In genomic region chr10:43648083-43648391, GRCh38 we compare ENCODE assay signal across 9 cellular contexts. TPM values are rescaled to one million over a fixed set of nuclear protein-coding genes. Genes with fewer than 3 reads are reported as not detected.
DNase-seq lines count a peak whose midpoint lies in the region; ATAC-seq and TF ChIP-seq lines count a peak whose summit lies in the region.
"Had no signal": no experiment of that assay in that cellular context is flagged by ENCODE, and none has a peak within 500 bp of the region (broad histone marks: within the 10 kb centered on the region; RNA-seq: fewer than 3 reads in every experiment).

No MANE protein-coding gene starts in this region.

- H4K8ac ChIP-seq in mesendoderm (ENCODE audit: low read depth, low read length): peak overlapping the region; percentile 29

- in situ Hi-C loops in astrocyte of the spinal cord (cut with HindIII; ENCODE audit: low sequenced_read_pairs): no loop called here

- H3K27me3 ChIP-seq in left ventricle myocardium inferior (ENCODE audit: low read depth) (no peaks in the 10 kb centered on the region), mesendoderm (ENCODE audit: insufficient read depth, low read length, poor library complexity) (no peaks in the 10 kb centered on the region), aorta (ENCODE audit: control insufficient read depth in 1 of 2, insufficient read depth in 2 of 2, low read length in 1 of 2) (no peaks in the 10 kb centered on the region)

- no CpG with 5 or more reads among the region's 9 CpGs for WGBS in mesendoderm (ENCODE audit: extremely low coverage, insufficient coverage, low lambda C conversion rate)
- WGBS in aorta, 2 donors: 40 to 44% methylated on average over 9 of the region's 9 CpGs

- peaks cover 40% of the 10 kb centered on the region for H3K9me3 ChIP-seq in left ventricle myocardium inferior (replicated peaks)
- H3K9me3 ChIP-seq in aorta (ENCODE audit: control insufficient read depth, low read length): peaks cover 13% of the 10 kb centered on the region

- TF ChIP-seq CTCF in left ventricle myocardium inferior (IDR thresholded peaks at IDR 0.05; ENCODE audit: borderline replicate concordance) (no peak), astrocyte of the spinal cord (IDR thresholded peaks at IDR 0.05; ENCODE audit: low read depth, low read length) (peak; percentile 0)

- peak overlapping the region; percentile 86 for H3K9ac ChIP-seq in mesendoderm (ENCODE audit: low read length)

- H3K27ac ChIP-seq in left ventricle myocardium inferior (replicated peaks): peak overlapping the region; percentile 92
- no peak overlapping the region for H3K27ac ChIP-seq in mesendoderm (ENCODE audit: low read depth, low read length)
- H3K27ac ChIP-seq in aorta (ENCODE audit: low read depth in 1 of 2, low read length in 2 of 2): no peak overlapping the region
- H3K27ac ChIP-seq: epithelial cell of prostate had no signal

- peak overlapping the region; percentile 45 for H3K4me2 ChIP-seq in mesendoderm (ENCODE audit: low read length)

- H2AK5ac ChIP-seq in mesendoderm (ENCODE audit: low read length): no peak overlapping the region

- intact Hi-C loops in left ventricle myocardium inferior (cut with micrococcal nuclease): no loop called here
- intact Hi-C loops in Right ventricle myocardium superior (cut with DNase I): no loop called here
- intact Hi-C loops in aorta (cut with DNase I): no loop called here
- intact Hi-C loops in posterior vena cava (cut with DNase I): no loop called here

- H3K56ac ChIP-seq in mesendoderm (ENCODE audit: low read length): peak overlapping the region; percentile 87

- H2BK120ac ChIP-seq in mesendoderm (ENCODE audit: low read depth, low read length): no peak overlapping the region

- DNase-seq in left ventricle myocardium inferior (no peak), Right ventricle myocardium superior (no peak), astrocyte of the spinal cord (ENCODE audit: low read depth, low spot score) (no peak), mesendoderm (no peak), aorta (no peak), posterior vena cava (ENCODE audit: low spot score) (no peak)
- no peak for DNase-seq in activated CD4-positive, alpha-beta T cell treated with anti-CD3 and anti-CD28 coated beads, Interleukin-2, amount 50 U/mL, for 4 hours

- H2BK5ac ChIP-seq in mesendoderm (ENCODE audit: low read length): no peak overlapping the region

- H3K4me3 ChIP-seq in left ventricle myocardium inferior (peak overlapping the region; percentile 96), astrocyte of the spinal cord (ENCODE audit: low read depth, low read length) (peak overlapping the region; percentile 55), mesendoderm (ENCODE audit: low read length) (peak overlapping the region; percentile 57), aorta (ENCODE audit: low read length in 2 of 2) (peak overlapping the region; percentile 93 to 94)

- peak overlapping the region; percentile 47 for H3K18ac ChIP-seq in mesendoderm (ENCODE audit: low read length)

- H2BK15ac ChIP-seq in mesendoderm (replicated peaks; ENCODE audit: low read depth): no peak overlapping the region

- H3K79me1 ChIP-seq in mesendoderm (ENCODE audit: low read length): no peaks in the 10 kb centered on the region

- peak overlapping the region; percentile 63 for H3K4ac ChIP-seq in mesendoderm (ENCODE audit: low read depth, low read length)

- H3K79me2 ChIP-seq in mesendoderm (ENCODE audit: control insufficient read depth, insufficient read depth, low read length): no peaks in the 10 kb centered on the region

- H3K36me3 ChIP-seq in left ventricle myocardium inferior (peaks cover 39% of the 10 kb centered on the region), mesendoderm (ENCODE audit: control insufficient read depth, insufficient read depth, low read length) (peaks cover 10% of the 10 kb centered on the region), aorta (ENCODE audit: control insufficient read depth in 1 of 2, insufficient read depth in 2 of 2, low read length in 1 of 2) (peaks cover 12 to 21% of the 10 kb centered on the region in 2 donors)

- H4K5ac ChIP-seq in mesendoderm (ENCODE audit: low read length): no peak overlapping the region

- no peak overlapping the region for H3K23ac ChIP-seq in mesendoderm (ENCODE audit: low read length)

- H3K4me1 ChIP-seq in left ventricle myocardium inferior: peaks cover 19% of the 10 kb centered on the region
- H3K4me1 ChIP-seq in mesendoderm (ENCODE audit: control insufficient read depth, low read depth, low read length): no peaks in the 10 kb centered on the region
- H3K4me1 ChIP-seq in aorta (ENCODE audit: control insufficient read depth in 1 of 2, insufficient read depth in 2 of 2, low read length in 2 of 2): no peaks in the 10 kb centered on the region

- ATAC-seq in Right ventricle myocardium superior (ENCODE audit: poor library complexity) (no peak), aorta (ENCODE audit: low FRiP score) (no peak), HG02870 (IDR thresholded peaks at IDR 0.05; ENCODE audit: unreplicated experiment) (no peak)

RNA-seq across cellular contexts. Expression of gene ZNF32, which starts 0.6 kb away (rescaled TPM):
- total RNA-seq in left ventricle myocardium inferior (45.1 TPM), Right ventricle myocardium superior (52.7 TPM), aorta (10 to 100 TPM; 22.0 to 31.6 TPM), posterior vena cava (10 to 100 TPM; 27.5 to 30.2 TPM)
- 21.5 TPM for polyA plus RNA-seq in mesendoderm (2013, experiment 1 of 2)
- 22.4 TPM for polyA plus RNA-seq in mesendoderm (2013, experiment 2 of 2)
- 10 to 100 TPM; 63.4 to 68.6 TPM for polyA plus RNA-seq in aorta

RNA-seq across cellular contexts. Expression of gene ZNF485, which starts 41.8 kb away (rescaled TPM):
- total RNA-seq in left ventricle myocardium inferior (1.5 TPM), Right ventricle myocardium superior (1.4 TPM), aorta (1 to 10 TPM; 2.1 to 4.5 TPM), posterior vena cava (1 to 10 TPM; 2.7 to 2.9 TPM)
- 4.3 TPM for polyA plus RNA-seq in mesendoderm (2013, experiment 1 of 2)
- 4.6 TPM for polyA plus RNA-seq in mesendoderm (2013, experiment 2 of 2)
- 1 to 10 TPM in 1 of 2 donors, under 1 TPM in 1; 0.88 to 1.2 TPM for polyA plus RNA-seq in aorta
